Comparison of ENCODE assay signal across 15 cellular contexts in the genomic region with DNA sequence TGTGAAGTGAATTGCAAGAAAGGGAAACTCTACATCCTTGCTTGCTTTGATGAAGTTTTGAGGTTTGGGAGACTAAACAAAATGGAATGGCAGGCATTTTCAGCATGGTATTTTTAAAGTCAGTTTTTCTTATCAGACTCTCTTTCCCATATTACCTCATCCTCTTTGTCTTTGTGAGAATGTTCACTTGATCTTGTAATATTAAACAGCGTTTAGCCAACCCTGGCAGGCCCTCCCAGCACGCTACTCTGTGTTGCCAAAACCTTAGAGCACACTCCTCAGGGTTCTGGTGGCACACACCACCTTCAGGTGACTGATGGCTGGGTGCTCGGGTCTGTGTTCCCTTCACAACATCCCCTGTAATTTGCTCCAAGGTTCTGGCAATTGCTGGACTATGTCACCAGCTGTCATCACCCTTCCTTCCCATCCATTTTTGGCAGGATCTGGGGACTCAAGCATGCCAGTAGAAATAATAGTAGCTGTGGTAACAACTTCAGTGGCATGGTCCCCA.
DNase-seq lines count a peak whose midpoint lies in the region; ATAC-seq and TF ChIP-seq lines count a peak whose summit lies in the region.
"Had no signal": no experiment of that assay in that cellular context is flagged by ENCODE, and none has a peak within 500 bp of the region (broad histone marks: within the 10 kb centered on the region; RNA-seq: fewer than 3 reads in every experiment).

No MANE protein-coding gene starts in this region.

- no peaks in the 10 kb centered on the region for H3K9me2 ChIP-seq in GM23248 (ENCODE audit: insufficient read depth)
- no peaks in the 10 kb centered on the region for H3K9me2 ChIP-seq in SK-N-SH

- H3K4me2 ChIP-seq in GM23248 (ENCODE audit: unreplicated experiment) (peak overlapping the region; percentile 46), SK-N-SH (peak overlapping the region; percentile 48)
- H3K4me2 ChIP-seq: GM23338 had no signal

- H2AFZ ChIP-seq in GM23248 (0 out of 2 replicates have a peak overlapping the region, but pooled peaks have one; percentile 6), SK-N-SH (ENCODE audit: low read depth) (peak overlapping the region; percentile 72; the same call in 1 of the 2 replicates)
- H2AFZ ChIP-seq: GM23338 had no signal

- in situ Hi-C loops in GM23248 (cut with MboI), result no loop called here

- no peaks in the 10 kb centered on the region for H3K36me3 Mint-ChIP-seq in natural killer cell
- H3K36me3 Mint-ChIP-seq in activated T-helper 17 cell treated with anti-CD3 and anti-CD28 coated beads, Interleukin-2, amount 50 U/mL, for 72 hours (ENCODE audit: low read depth), result no peaks in the 10 kb centered on the region
- H3K36me3 Mint-ChIP-seq: T-cell had no signal

- TF ChIP-seq CTCF in SK-N-SH (IDR thresholded peaks at IDR 0.05) (no peak), foreskin fibroblast (IDR thresholded peaks at IDR 0.05; ENCODE audit: low read depth, low read length) (no peak), retinal pigment epithelial cell (conservative IDR thresholded peaks at IDR 0.05; ENCODE audit: low read depth, low read length) (no peak), natural killer cell (IDR thresholded peaks at IDR 0.05) (no peak)

- TF ChIP-seq RAD21 in SK-N-SH (IDR thresholded peaks at IDR 0.05; ENCODE audit: low read length), result no peak

- DNase-seq in GM23248 (peak; percentile 59), SK-N-SH (no peak), foreskin fibroblast (peak; percentile 14 to 54), retinal pigment epithelial cell (ENCODE audit: low read depth) (peak; percentile 12), NCI-H1105 treated with DMSO at 0.1 percent for 48 hours (lab: John Stamatoyannopoulos, UW) (no peak), natural killer cell (no peak)
- DNase-seq: activated CD8-positive, alpha-beta memory T cell treated with anti-CD3 and anti-CD28 coated beads for 24 hours; amniotic stem cell; NCI-H748 treated with DMSO at 0.1 percent for 48 hours; T-cell had no signal

- no peaks in the 10 kb centered on the region for H3K27me3 Mint-ChIP-seq in natural killer cell (ENCODE audit: low read depth in 2 of 2)
- H3K27me3 Mint-ChIP-seq in activated T-helper 17 cell treated with anti-CD3 and anti-CD28 coated beads, Interleukin-2, amount 50 U/mL, for 72 hours, result no peaks in the 10 kb centered on the region

- H3K4me1 Mint-ChIP-seq in natural killer cell, result no peaks in the 10 kb centered on the region
- no peaks in the 10 kb centered on the region for H3K4me1 Mint-ChIP-seq in activated T-helper 17 cell treated with anti-CD3 and anti-CD28 coated beads, Interleukin-2, amount 50 U/mL, for 72 hours
- H3K4me1 Mint-ChIP-seq: GM23338, T-cell had no signal

- H3K9ac ChIP-seq in GM23248 (peak overlapping the region; percentile 1; the same call in 1 of the 2 replicates), SK-N-SH (peak overlapping the region; percentile 61)

- peaks cover 17% of the 10 kb centered on the region; the same call in 1 of the 2 replicates for H3K4me1 ChIP-seq in GM23248 (ENCODE audit: insufficient read depth)
- peaks cover 6% of the 10 kb centered on the region in 2 experiments; a peak in 3 of 4 replicates for H3K4me1 ChIP-seq in SK-N-SH (ENCODE audit: control insufficient read depth in 1 of 2, insufficient read depth in 2 of 2, low read depth in 1 of 2, low read length in 1 of 2)

- no peaks in the 10 kb centered on the region for H3K36me3 ChIP-seq in GM23248 (ENCODE audit: low read depth)
- H3K36me3 ChIP-seq in SK-N-SH (replicated peaks in 1 of 2; ENCODE audit: control insufficient read depth in 1 of 2, insufficient read depth in 2 of 2, low read length in 1 of 2), result no peaks in the 10 kb centered on the region
- H3K36me3 ChIP-seq: gastrocnemius medialis had no signal

- H3K27ac Mint-ChIP-seq in natural killer cell, result no peak overlapping the region
- no peak overlapping the region for H3K27ac Mint-ChIP-seq in activated T-helper 17 cell treated with anti-CD3 and anti-CD28 coated beads, Interleukin-2, amount 50 U/mL, for 72 hours
- H3K27ac Mint-ChIP-seq: GM23338; stimulated activated naive CD8-positive, alpha-beta T cell treated with anti-CD3 and anti-CD28 coated beads, Interleukin-15, Interleukin-2, amounts not matched to agents 100 ng/mL and 50 ng/mL, for 24 hours; T-cell had no signal

- no peaks in the 10 kb centered on the region for H3K79me2 ChIP-seq in GM23248 (ENCODE audit: insufficient read depth)
- no peaks in the 10 kb centered on the region for H3K79me2 ChIP-seq in SK-N-SH (ENCODE audit: insufficient read depth)

- intact Hi-C loops in natural killer cell (cut with micrococcal nuclease), result no loop called here

- POLR2A ChIA-PET in SK-N-SH (lab: Yijun Ruan, JAX), result interaction anchor here (0.6 kb wide), 1 partner anchor 94 kb away, joined by 3 read pairs; no protein-coding TSS in a partner anchor

- no peaks in the 10 kb centered on the region for H3K9me3 ChIP-seq in GM23248 (ENCODE audit: low read depth)
- H3K9me3 ChIP-seq in SK-N-SH, result no peaks in the 10 kb centered on the region

- ATAC-seq in GM18868 (IDR thresholded peaks at IDR 0.05; ENCODE audit: unreplicated experiment) (no peak), natural killer cell (no peak)
- ATAC-seq in activated T-helper 17 cell treated with anti-CD3 and anti-CD28 coated beads, Interleukin-2, amount 50 U/mL, for 72 hours (replicated peaks), result no peak
- ATAC-seq: GM23338, T-cell had no signal

- peaks cover 0 to 2% of the 10 kb centered on the region in 2 donors for H3K9me3 Mint-ChIP-seq in natural killer cell
- H3K9me3 Mint-ChIP-seq in activated T-helper 17 cell treated with anti-CD3 and anti-CD28 coated beads, Interleukin-2, amount 50 U/mL, for 72 hours, result peaks cover 4% of the 10 kb centered on the region
- H3K9me3 Mint-ChIP-seq: stimulated activated naive CD8-positive, alpha-beta T cell treated with anti-CD3 and anti-CD28 coated beads, Interleukin-15, Interleukin-2, amounts not matched to agents 100 ng/mL and 50 ng/mL, for 24 hours had no signal

- 1 to 4% methylated on average over 3 of the region's 3 CpGs for WGBS in GM23248 (ENCODE audit: low coverage in 1 of 2, low lambda C conversion rate in 2 of 2, missing lambda C conversion rate in 2 of 2), 2 experiments
- 29% methylated on average over 3 of the region's 3 CpGs for WGBS in SK-N-SH (ENCODE audit: low lambda C conversion rate)

- H3K4me3 ChIP-seq in GM23248 (0 out of 2 replicates have a peak overlapping the region, but pooled peaks have one; percentile 2), SK-N-SH (ENCODE audit: low read depth in 2 of 2, low read length in 1 of 2) (no peak overlapping the region), foreskin fibroblast (ENCODE audit: low read depth in 1 of 2, low read length in 2 of 2) (no peak overlapping the region), retinal pigment epithelial cell (ENCODE audit: low read length) (no peak overlapping the region)
- H3K4me3 ChIP-seq: gastrocnemius medialis, GM23338 had no signal

- TF ChIP-seq EP300 in SK-N-SH (IDR thresholded peaks at IDR 0.05; ENCODE audit: borderline replicate concordance in 1 of 2, low read depth in 1 of 2, low read length in 1 of 2), result peak in 1 of 2 experiments; percentile 75; a peak in 2 of 4 replicates

- H3K27ac ChIP-seq in GM23248 (peak overlapping the region; percentile 48), SK-N-SH (ENCODE audit: low read depth in 2 of 2, low read length in 1 of 2) (peak overlapping the region; percentile 69 to 90)
- H3K27ac ChIP-seq: gastrocnemius medialis had no signal

- CTCF ChIA-PET in SK-N-SH (lab: Yijun Ruan, JAX), result no interaction called here

- H4K20me1 ChIP-seq in GM23248 (ENCODE audit: insufficient read depth) (no peaks in the 10 kb centered on the region), SK-N-SH (ENCODE audit: insufficient read depth) (no peaks in the 10 kb centered on the region)

- H3F3A ChIP-seq in GM23248 (ENCODE audit: insufficient read depth), result peaks cover 9% of the 10 kb centered on the region; the same call in 1 of the 2 replicates
- H3F3A ChIP-seq in SK-N-SH (replicated peaks; ENCODE audit: insufficient read depth), result peaks cover 21% of the 10 kb centered on the region

- H3K4me3 Mint-ChIP-seq in natural killer cell, result no peak overlapping the region
- H3K4me3 Mint-ChIP-seq in activated T-helper 17 cell treated with anti-CD3 and anti-CD28 coated beads, Interleukin-2, amount 50 U/mL, for 72 hours, result no peak overlapping the region
- H3K4me3 Mint-ChIP-seq: GM23338; stimulated activated naive CD8-positive, alpha-beta T cell treated with anti-CD3 and anti-CD28 coated beads, Interleukin-15, Interleukin-2, amounts not matched to agents 100 ng/mL and 50 ng/mL, for 24 hours; T-cell had no signal

- H3K27me3 ChIP-seq in GM23248 (replicated peaks; ENCODE audit: insufficient read depth), result 0 out of 2 replicates have a peak, but pooled peaks cover 4% of the 10 kb centered on the region
- H3K27me3 ChIP-seq in SK-N-SH (ENCODE audit: insufficient read depth), result no peaks in the 10 kb centered on the region
- H3K27me3 ChIP-seq: gastrocnemius medialis had no signal

TF ChIP-seq in SK-N-SH, 30 proteins besides CTCF, POLR2A, EP300 and RAD21 (continues in another document):
- TF ChIP-seq GATA2 (CRISPR knock-in tag; IDR thresholded peaks at IDR 0.05) (no peak), JUND (IDR thresholded peaks at IDR 0.05) (peak; percentile 57), FOSL2 (IDR thresholded peaks at IDR 0.05; ENCODE audit: borderline replicate concordance, low read depth) (peak; percentile 51; the same call in 1 of the 2 replicates), MEF2A (IDR thresholded peaks at IDR 0.05; ENCODE audit: borderline replicate concordance, low read depth) (0 out of 2 replicates have a peak, but pooled peaks have one; percentile 22), NFIC (IDR thresholded peaks at IDR 0.05; ENCODE audit: borderline replicate concordance) (peak; percentile 78), FOXJ3 (CRISPR knock-in tag; IDR thresholded peaks at IDR 0.05) (no peak), CHD2 (IDR thresholded peaks at IDR 0.05; ENCODE audit: low read length, partially characterized antibody) (no peak), EZH2phosphoT487 (IDR thresholded peaks at IDR 0.05; ENCODE audit: borderline replicate concordance, low read depth) (no peak)
- TF ChIP-seq, protein P1, sequence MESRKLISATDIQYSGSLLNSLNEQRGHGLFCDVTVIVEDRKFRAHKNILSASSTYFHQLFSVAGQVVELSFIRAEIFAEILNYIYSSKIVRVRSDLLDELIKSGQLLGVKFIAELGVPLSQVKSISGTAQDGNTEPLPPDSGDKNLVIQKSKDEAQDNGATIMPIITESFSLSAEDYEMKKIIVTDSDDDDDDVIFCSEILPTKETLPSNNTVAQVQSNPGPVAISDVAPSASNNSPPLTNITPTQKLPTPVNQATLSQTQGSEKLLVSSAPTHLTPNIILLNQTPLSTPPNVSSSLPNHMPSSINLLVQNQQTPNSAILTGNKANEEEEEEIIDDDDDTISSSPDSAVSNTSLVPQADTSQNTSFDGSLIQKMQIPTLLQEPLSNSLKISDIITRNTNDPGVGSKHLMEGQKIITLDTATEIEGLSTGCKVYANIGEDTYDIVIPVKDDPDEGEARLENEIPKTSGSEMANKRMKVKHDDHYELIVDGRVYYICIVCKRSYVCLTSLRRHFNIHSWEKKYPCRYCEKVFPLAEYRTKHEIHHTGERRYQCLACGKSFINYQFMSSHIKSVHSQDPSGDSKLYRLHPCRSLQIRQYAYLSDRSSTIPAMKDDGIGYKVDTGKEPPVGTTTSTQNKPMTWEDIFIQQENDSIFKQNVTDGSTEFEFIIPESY (IDR thresholded peaks at IDR 0.05; ENCODE audit: borderline replicate concordance, low read depth), result no peak

Comparison
In these comparisons a context has a peak if more than half of its experiments do, and no peak if none do; other contexts are left out.
1. DNase-seq: peak in GM23248 (single experiment), foreskin fibroblast (2 of 2) and retinal pigment epithelial cell (single experiment); none in SK-N-SH (single experiment), NCI-H1105 treated with DMSO at 0.1 percent for 48 hours (single experiment) and natural killer cell (single experiment).